ENCODE assay signal across 8 cellular contexts in genomic region chr2:43131051-43131889, GRCh38.
DNase-seq lines count a peak whose midpoint lies in the region; ATAC-seq and TF ChIP-seq lines count a peak whose summit lies in the region.

No MANE protein-coding gene starts in this region.

- H4K20me1 ChIP-seq in DND-41 (ENCODE audit: insufficient read depth, low read length) (no peaks in the 10 kb centered on the region), GM23248 (ENCODE audit: insufficient read depth) (no peaks in the 10 kb centered on the region)

- H3K9ac ChIP-seq in DND-41 (ENCODE audit: low read depth, low read length) (peak overlapping the region; percentile 64), GM23248 (no peak overlapping the region), mucosa of rectum (ENCODE audit: low read depth in 1 of 2, low read length in 2 of 2) (peak overlapping the region; percentile 52 to 68)

- peak; percentile 98 for DNase-seq in DND-41
- peak; percentile 97 for DNase-seq in GM23248
- peak; percentile 66 for DNase-seq in NCI-H69 (lab: John Stamatoyannopoulos, UW)
- DNase-seq in activated CD8-positive, alpha-beta memory T cell treated with anti-CD3 and anti-CD28 coated beads for 1 hour (ENCODE audit: extremely low read depth in 1 of 2, low read depth in 1 of 2): peak; percentile 66 to 72
- DNase-seq in effector memory CD4-positive, alpha-beta T cell: peak; percentile 81 to 87 (median 83)
- peak; percentile 71 to 73 for DNase-seq in stimulated activated CD8-positive, alpha-beta memory T cell treated with anti-CD3 and anti-CD28 coated beads, Interleukin-7, amount 100 ng/mL, for 4 hours (ENCODE audit: low read depth in 2 of 2)
- no peak for DNase-seq in cerebellum (ENCODE audit: low spot score)

- H3K9me2 ChIP-seq in GM23248 (ENCODE audit: insufficient read depth): no peaks in the 10 kb centered on the region

- H3K9me3 ChIP-seq in DND-41 (ENCODE audit: insufficient read depth, low read length, severe bottlenecking) (no peaks in the 10 kb centered on the region), GM23248 (ENCODE audit: low read depth) (no peaks in the 10 kb centered on the region), mucosa of rectum (ENCODE audit: control insufficient read depth in 2 of 2, low read length in 2 of 2) (no peaks in the 10 kb centered on the region)
- H3K9me3 ChIP-seq in effector memory CD4-positive, alpha-beta T cell (ENCODE audit: control insufficient read depth, low read length): no peaks in the 10 kb centered on the region

- H3K4me3 ChIP-seq in DND-41 (ENCODE audit: low read depth in 1 of 2, low read length in 2 of 2): peak overlapping the region in 1 of 2 experiments; percentile 43; a peak in 1 of 4 replicates
- H3K4me3 ChIP-seq in GM23248: no peak overlapping the region
- H3K4me3 ChIP-seq in effector memory CD4-positive, alpha-beta T cell (ENCODE audit: insufficient read depth, low read depth, low read length, poor library complexity, severe bottlenecking): peak overlapping the region; percentile 15
- H3K4me3 ChIP-seq in mucosa of rectum (ENCODE audit: low read length in 2 of 2): peak overlapping the region; percentile 8 to 41

- H3K79me2 ChIP-seq in DND-41 (ENCODE audit: insufficient read depth, low read length) (peaks cover 33% of the 10 kb centered on the region), GM23248 (ENCODE audit: insufficient read depth) (no peaks in the 10 kb centered on the region)

- 54 to 57% methylated on average over 18 of the region's 18 CpGs for WGBS in GM23248 (ENCODE audit: low coverage in 1 of 2, low lambda C conversion rate in 2 of 2, missing lambda C conversion rate in 2 of 2), 2 experiments

- in situ Hi-C loops in GM23248 (cut with MboI): no loop called here

- H3K4me2 ChIP-seq in DND-41 (ENCODE audit: insufficient read depth, low read length) (peak overlapping the region; percentile 56), GM23248 (ENCODE audit: unreplicated experiment) (peak overlapping the region; percentile 35)

- H2AFZ ChIP-seq in DND-41 (ENCODE audit: low read depth, low read length) (no peak overlapping the region), GM23248 (no peak overlapping the region)

- H3K4me1 ChIP-seq in DND-41 (ENCODE audit: insufficient read depth, low read length): peaks cover 100% of the 10 kb centered on the region
- peaks cover 19% of the 10 kb centered on the region for H3K4me1 ChIP-seq in GM23248 (ENCODE audit: insufficient read depth)
- H3K4me1 ChIP-seq in effector memory CD4-positive, alpha-beta T cell (ENCODE audit: control insufficient read depth, insufficient read depth, low read length, poor library complexity, severe bottlenecking): peaks cover 85% of the 10 kb centered on the region
- peaks cover 63 to 64% of the 10 kb centered on the region in 2 donors for H3K4me1 ChIP-seq in mucosa of rectum (ENCODE audit: control insufficient read depth in 2 of 2, insufficient read depth in 2 of 2, low read length in 2 of 2)

- H3K36me3 ChIP-seq in DND-41 (ENCODE audit: insufficient read depth, low read length) (no peaks in the 10 kb centered on the region), GM23248 (ENCODE audit: low read depth) (no peaks in the 10 kb centered on the region), mucosa of rectum (ENCODE audit: control insufficient read depth in 2 of 2, insufficient read depth in 2 of 2, low read length in 2 of 2) (no peaks in the 10 kb centered on the region)
- no peaks in the 10 kb centered on the region for H3K36me3 ChIP-seq in effector memory CD4-positive, alpha-beta T cell (ENCODE audit: control insufficient read depth, insufficient read depth, low read length)

- H3K27ac ChIP-seq in DND-41 (ENCODE audit: low read length) (peak overlapping the region; percentile 96), GM23248 (no peak overlapping the region), mucosa of rectum (ENCODE audit: low read depth in 2 of 2, low read length in 2 of 2) (peak overlapping the region; percentile 83 to 89)
- H3K27ac ChIP-seq in effector memory CD4-positive, alpha-beta T cell (ENCODE audit: insufficient read depth, low read length, poor library complexity, severe bottlenecking): peak overlapping the region; percentile 89

- peak; percentile 74 for TF ChIP-seq CTCF in DND-41 (IDR thresholded peaks at IDR 0.05; ENCODE audit: borderline replicate concordance, extremely low read depth, low read length, poor library complexity, severe bottlenecking)

- H3K27me3 ChIP-seq in DND-41 (ENCODE audit: insufficient read depth, low read length, poor library complexity) (no peaks in the 10 kb centered on the region), GM23248 (replicated peaks; ENCODE audit: insufficient read depth) (no peaks in the 10 kb centered on the region), mucosa of rectum (ENCODE audit: control insufficient read depth in 2 of 2, insufficient read depth in 2 of 2, low read length in 2 of 2) (no peaks in the 10 kb centered on the region)
- no peaks in the 10 kb centered on the region for H3K27me3 ChIP-seq in effector memory CD4-positive, alpha-beta T cell (replicated peaks; ENCODE audit: control insufficient read depth, insufficient read depth, low read length, poor library complexity, severe bottlenecking)

- H3F3A ChIP-seq in GM23248 (ENCODE audit: insufficient read depth): no peaks in the 10 kb centered on the region

- ATAC-seq in DND-41 (ENCODE audit: insufficient read depth, low read depth): peak; percentile 62
